15 cellular contexts compared by ENCODE assay signal in the genomic region with DNA sequence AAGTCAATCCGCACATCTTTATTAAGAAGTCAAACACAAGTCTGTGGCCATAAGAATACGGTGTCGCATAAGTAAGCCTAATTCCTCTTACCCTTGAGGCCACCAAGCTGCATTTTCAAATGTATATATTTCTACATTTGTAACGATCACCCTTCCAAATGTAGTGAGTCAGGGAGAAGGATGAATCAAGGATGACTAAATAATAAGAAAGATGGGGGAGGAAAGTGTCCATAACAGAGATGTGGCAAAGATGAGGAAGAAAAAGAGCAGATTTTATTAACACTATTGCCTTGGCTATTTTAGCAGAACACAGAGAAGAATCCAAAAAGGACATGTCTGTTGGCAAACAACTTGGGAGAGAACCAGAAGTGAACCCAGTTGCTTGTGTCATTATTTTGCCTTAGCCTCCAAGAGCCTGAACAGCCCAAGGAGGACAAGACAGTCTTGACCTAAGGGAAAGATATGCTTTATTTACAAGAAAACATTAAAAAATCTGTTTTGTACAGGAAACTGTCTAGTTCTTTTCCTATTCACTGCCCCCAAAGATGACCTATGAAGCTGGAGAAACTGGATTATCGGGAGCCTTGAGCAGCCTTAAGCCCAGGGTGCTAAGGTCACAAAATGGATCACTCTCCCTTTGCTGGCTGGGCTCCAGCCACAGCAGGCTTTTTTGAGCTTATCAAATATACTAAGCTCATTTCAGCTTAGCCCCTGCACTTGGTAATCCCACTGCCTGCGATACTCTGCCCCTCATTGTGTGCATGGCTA.
DNase-seq lines count a peak whose midpoint lies in the region; ATAC-seq, FAIRE-seq and TF ChIP-seq lines count a peak whose summit lies in the region.
"Had no signal": no experiment of that assay in that cellular context is flagged by ENCODE, and none has a peak within 500 bp of the region (broad histone marks: within the 10 kb centered on the region; RNA-seq: fewer than 3 reads in every experiment).

No MANE protein-coding gene starts in this region.

- DNase-seq in GM03348 (ENCODE audit: low spot score) (peak; percentile 48), RCC 7860 (ENCODE audit: low spot score) (peak; percentile 76), fibroblast of gingiva (ENCODE audit: low read depth) (peak; percentile 6), osteoblast (ENCODE audit: insufficient read length, low spot score, missing footprints) (peak; percentile 43), GM12891 (ENCODE audit: insufficient read length, low spot score) (no peak), NCI-H128 (lab: John Stamatoyannopoulos, UW; ENCODE audit: unreplicated experiment) (no peak), NCI-H1417 (lab: John Stamatoyannopoulos, UW) (no peak)
- DNase-seq: activated CD4-positive, alpha-beta T cell treated with anti-CD3 and anti-CD28 coated beads, Interleukin-2, amount 10 ng/mL, durations not matched to agents 24 days and 14 days; anterior cingulate cortex; effector memory CD4-positive, alpha-beta T cell; H9; NCI-H1048; sigmoid colon had no signal

- no peaks in the 10 kb centered on the region for H3K27me3 ChIP-seq in osteoblast (ENCODE audit: insufficient read depth, low read length)
- H3K27me3 ChIP-seq: sigmoid colon had no signal

- no peak for TF ChIP-seq POLR2A in GM12891 (IDR thresholded peaks at IDR 0.05; ENCODE audit: low read depth, low read length)

- no peak for TF ChIP-seq CTCF in osteoblast (IDR thresholded peaks at IDR 0.05; ENCODE audit: extremely low read depth, low read depth, low read length)

- H3K4me1 ChIP-seq in osteoblast (ENCODE audit: insufficient read depth, low read length) = peaks cover 14% of the 10 kb centered on the region
- H3K4me1 ChIP-seq: sigmoid colon had no signal

- H3K4me3 ChIP-seq in osteoblast (ENCODE audit: insufficient read depth, low read length) = no peak overlapping the region
- H3K4me3 ChIP-seq: sigmoid colon had no signal

- no peaks in the 10 kb centered on the region for H3K36me3 ChIP-seq in osteoblast (ENCODE audit: insufficient read depth, low read length)
- H3K36me3 ChIP-seq: sigmoid colon had no signal

- FAIRE-seq in RCC 7860 (lab: Jason Lieb, UNC) (peak; percentile 94), GM12891 (lab: Jason Lieb, UNC) (no peak)
- FAIRE-seq: G401.6 had no signal

- no peaks in the 10 kb centered on the region for H4K20me1 ChIP-seq in osteoblast (ENCODE audit: insufficient read depth, low read length)

- ATAC-seq in HG03095 (IDR thresholded peaks at IDR 0.05; ENCODE audit: unreplicated experiment) = no peak

- no peaks in the 10 kb centered on the region for H3K9me3 ChIP-seq in osteoblast (ENCODE audit: low read depth, low read length)
- H3K9me3 ChIP-seq: sigmoid colon had no signal

- H3K79me2 ChIP-seq in osteoblast (ENCODE audit: insufficient read depth, low read length) = no peaks in the 10 kb centered on the region

- peak overlapping the region; percentile 11 for H2AFZ ChIP-seq in osteoblast (ENCODE audit: low read length)

- peak overlapping the region; percentile 86 for H3K27ac ChIP-seq in osteoblast (ENCODE audit: low read depth, low read length)
- H3K27ac ChIP-seq: sigmoid colon had no signal

- peak overlapping the region; percentile 55 for H3K4me2 ChIP-seq in osteoblast (ENCODE audit: insufficient read depth, low read length)

TF ChIP-seq in GM12891, 5 proteins besides CTCF, POLR2A, EP300 and RAD21:
- TF ChIP-seq SPI1 (IDR thresholded peaks at IDR 0.05; ENCODE audit: low read depth, low read length) = no peak
- no peak for TF ChIP-seq POU2F2 (IDR thresholded peaks at IDR 0.05; ENCODE audit: low read depth, low read length)
- no peak for TF ChIP-seq PAX5 (IDR thresholded peaks at IDR 0.05; ENCODE audit: insufficient read depth, low read length, severe bottlenecking)
- TF ChIP-seq POLR2AphosphoS5 (IDR thresholded peaks at IDR 0.05; ENCODE audit: low read depth, low read length) = no peak
- TF ChIP-seq TAF1 (IDR thresholded peaks at IDR 0.05; ENCODE audit: low read depth, low read length) = no peak

Comparison
In these comparisons a context has a peak if more than half of its experiments do, and no peak if none do; other contexts are left out.
1. DNase-seq: peak in GM03348 (single experiment), RCC 7860 (single experiment), fibroblast of gingiva (single experiment) and osteoblast (single experiment); none in GM12891 (single experiment), NCI-H128 (single experiment) and NCI-H1417 (0 of 3).